In genomic region chr20:35967979-35968640, GRCh38 we compare ENCODE assay signal across 20 cellular contexts. TPM values are rescaled to one million over a fixed set of nuclear protein-coding genes. Genes with fewer than 3 reads are reported as not detected.
A peak's percentile ranks its signal among the peaks of the same experiment; 100 is the strongest.
DNase-seq lines count a peak whose midpoint lies in the region; ATAC-seq, FAIRE-seq and TF ChIP-seq lines count a peak whose summit lies in the region.
"Had no signal": no experiment of that assay in that cellular context is flagged by ENCODE, and none has a peak within 500 bp of the region (broad histone marks: within the 10 kb centered on the region; RNA-seq: fewer than 3 reads in every experiment).

CNBD2 (plus strand) TSS chr20:35968590; CDS start chr20:35968763, 173 bp downstream.

- H3K27me3 Mint-ChIP-seq in Caco-2 (ENCODE audit: insufficient read depth, unreplicated experiment) (no peaks in the 10 kb centered on the region), brain (peaks cover 17% of the 10 kb centered on the region)

- ATAC-seq in HG03280 (IDR thresholded peaks at IDR 0.05; ENCODE audit: unreplicated experiment), result no peak

- no peaks in the 10 kb centered on the region for H3K36me3 ChIP-seq in Caco-2 (ENCODE audit: control insufficient read depth, insufficient read depth, low read length)
- no peaks in the 10 kb centered on the region for H3K36me3 ChIP-seq in testis (ENCODE audit: low read depth, missing control alignments)
- H3K36me3 ChIP-seq: Peyer's patch, SJSA1 had no signal

- H3K27me3 ChIP-seq in Caco-2 (replicated peaks; ENCODE audit: control insufficient read depth, insufficient read depth, low read length), result no peaks in the 10 kb centered on the region
- no peaks in the 10 kb centered on the region for H3K27me3 ChIP-seq in testis
- H3K27me3 ChIP-seq: Peyer's patch, SJSA1 had no signal

- TF ChIP-seq CTCF in Caco-2 (IDR thresholded peaks at IDR 0.05; ENCODE audit: insufficient read depth in 1 of 2, low read depth in 1 of 2, low read length in 1 of 2, severe bottlenecking in 1 of 2, unreplicated experiment in 1 of 2), result no peak
- no peak for TF ChIP-seq CTCF in brain (conservative IDR thresholded peaks at IDR 0.05)
- TF ChIP-seq CTCF in testis (IDR thresholded peaks at IDR 0.05), result no peak

- DNase-seq in Caco-2 (no peak), NAMALWA (ENCODE audit: low spot score) (peak; percentile 71), testis (no peak), HTR-8/SVneo (ENCODE audit: insufficient read length, low spot score) (no peak), inferior parietal cortex (ENCODE audit: extremely low spot score) (no peak)
- DNase-seq: AML-193, DMS153, GF-D8, HFFc6, MM.1S, NCI-H1105 treated with DMSO at 0.1 percent for 48 hours, NCI-H1694 treated with DMSO at 0.1 percent for 48 hours, NCI-H524, Peyer's patch, T-helper 2 cell had no signal

- no peak within 1 kb of the TSS for H3K27ac ChIP-seq in testis
- H3K27ac ChIP-seq: Peyer's patch, SJSA1 had no signal

- H3K4me1 Mint-ChIP-seq in Caco-2 (ENCODE audit: low read depth, unreplicated experiment), result peaks cover 22% of the 10 kb centered on the region
- H3K4me1 Mint-ChIP-seq in brain, result no peaks in the 10 kb centered on the region

- H3K4me1 ChIP-seq in Caco-2, result peaks cover 16% of the 10 kb centered on the region
- H3K4me1 ChIP-seq in testis, result no peaks in the 10 kb centered on the region
- H3K4me1 ChIP-seq: Peyer's patch, SJSA1 had no signal

- FAIRE-seq in HTR-8/SVneo (lab: Jason Lieb, UNC), result no peak
- FAIRE-seq: H54 had no signal

- no peak within 1 kb of the TSS for H3K4me3 ChIP-seq in Caco-2 (ENCODE audit: low read depth, low read length)
- H3K4me3 ChIP-seq in testis, result no peak within 1 kb of the TSS
- H3K4me3 ChIP-seq: Peyer's patch, SJSA1 had no signal

- TF ChIP-seq POLR2A in testis (IDR thresholded peaks at IDR 0.05), result no peak

- H3K9me3 ChIP-seq in Caco-2 (peaks cover 11% of the 10 kb centered on the region; the same call in 1 of the 2 replicates), testis (no peaks in the 10 kb centered on the region)
- H3K9me3 ChIP-seq: Peyer's patch, SJSA1 had no signal

- no TSS peak for BruUV-seq in Caco-2 (replicated peaks; lab: Mats Ljungman, UMichigan)

- POLR2A ChIA-PET in Caco-2 (lab: Charles Lee), result interaction anchor here (1.5 kb wide), 1 partner anchor 14 kb away, joined by 8 read pairs; the partner anchor contains the start of gene SCAND1

- H3K4me3 Mint-ChIP-seq in Caco-2 (ENCODE audit: unreplicated experiment), result no peak within 1 kb of the TSS
- H3K4me3 Mint-ChIP-seq in brain, result no peak within 1 kb of the TSS
- H3K4me3 Mint-ChIP-seq: CD14-positive monocyte, HFFc6 had no signal

- H3K36me3 Mint-ChIP-seq in Caco-2 (ENCODE audit: insufficient read depth, unreplicated experiment), result no peaks in the 10 kb centered on the region
- no peaks in the 10 kb centered on the region for H3K36me3 Mint-ChIP-seq in brain
- H3K36me3 Mint-ChIP-seq: CD14-positive monocyte had no signal

- WGBS in testis, 2 donors, result 94 to 98% methylated on average over 3 of the region's 3 CpGs

- H3K27ac Mint-ChIP-seq in Caco-2 (ENCODE audit: unreplicated experiment) (peak within 1 kb of the TSS; percentile 1), brain (no peak within 1 kb of the TSS)
- H3K27ac Mint-ChIP-seq: HFFc6 had no signal

- intact Hi-C loops in Caco-2 (cut with micrococcal nuclease; ENCODE audit: unreplicated experiment) (loop anchor here (1.0 kb wide), 1 partner anchor 14 kb away; the partner anchor contains the start of gene SCAND1), testis (cut with DNase I; ENCODE audit: low total_unique reads) (no loop called here)

- CTCF ChIA-PET in Caco-2 (lab: Charles Lee), result interaction anchor here (0.6 to 3.5 kb wide), 5 partner anchors 13 to 171 kb away, joined by 6 to 17 read pairs (median 9); partner anchors contain the start of gene SCAND1

- peaks cover 8% of the 10 kb centered on the region for H3K9me3 Mint-ChIP-seq in Caco-2 (ENCODE audit: unreplicated experiment)
- peaks cover 0 to 6% (median 3%) of the 10 kb centered on the region in 5 experiments for H3K9me3 Mint-ChIP-seq in brain
- H3K9me3 Mint-ChIP-seq: HFFc6 had no signal

RNA-seq across cellular contexts. Expression of gene CNBD2, which starts in this region (rescaled TPM):
- total RNA-seq in Caco-2 (2022) (7.9 and 9.1 TPM in 2 replicates), testis (10 to 100 TPM; 19.7 to 28.3 TPM)
- polyA plus RNA-seq in brain (ENCODE audit: insufficient read depth, low read depth, low replicate concordance) (11.9 TPM), testis (ENCODE audit: insufficient read depth, low read depth, low replicate concordance) (46.6 TPM)
